ENCODE assay signal across 8 cellular contexts in the genomic region with DNA sequence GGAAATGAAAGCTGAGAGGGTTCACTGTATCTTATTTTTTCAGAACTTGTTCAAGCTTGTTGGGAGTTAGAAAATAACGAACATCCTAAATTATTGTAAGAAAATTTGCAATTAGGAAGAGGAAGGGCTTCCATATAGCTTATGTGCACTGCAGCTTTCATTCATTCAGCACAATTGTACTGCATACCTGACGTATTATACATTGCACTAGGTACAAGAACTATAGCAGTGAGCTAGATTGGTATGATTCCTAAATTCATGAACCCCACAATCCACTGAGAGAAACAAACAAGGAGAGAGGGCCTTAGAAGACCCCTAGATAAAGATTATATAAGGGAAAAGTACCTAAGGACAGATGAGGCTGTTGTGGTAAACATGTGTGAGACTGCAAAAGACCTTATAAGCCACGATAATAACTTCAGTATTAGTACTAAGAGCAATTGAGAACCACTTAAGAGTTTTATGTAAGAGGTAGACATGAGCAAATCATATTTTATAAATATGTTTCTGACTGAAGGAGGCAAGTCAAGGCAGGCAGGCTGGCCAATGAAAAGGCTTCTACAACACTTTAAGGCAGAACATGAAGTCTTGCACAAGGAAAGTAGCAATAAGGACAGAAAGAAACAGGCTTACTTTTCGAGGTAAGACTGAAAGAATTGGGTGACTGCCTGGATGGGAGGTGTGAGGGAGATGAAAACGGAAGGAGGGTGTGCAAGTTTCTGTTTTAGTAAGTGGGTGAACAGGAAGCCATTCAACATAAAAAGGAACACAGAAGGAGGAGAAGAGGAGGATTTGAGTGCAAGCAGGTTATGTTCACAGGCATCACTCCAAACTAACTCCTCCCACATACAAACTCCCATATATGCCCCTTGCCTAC.
DNase-seq lines count a peak whose midpoint lies in the region; ATAC-seq and TF ChIP-seq lines count a peak whose summit lies in the region.
"Had no signal": no experiment of that assay in that cellular context is flagged by ENCODE, and none has a peak within 500 bp of the region (broad histone marks: within the 10 kb centered on the region; RNA-seq: fewer than 3 reads in every experiment).

No MANE protein-coding gene starts in this region.

- peaks cover 0 to 11% (median 0%) of the 10 kb centered on the region in 4 donors for H3K4me1 ChIP-seq in Peyer's patch
- H3K4me1 ChIP-seq: SJSA1 had no signal

- H3K27me3 Mint-ChIP-seq in naive B cell, result no peaks in the 10 kb centered on the region

- no peak for TF ChIP-seq CTCF in Peyer's patch (IDR thresholded peaks at IDR 0.05)

- peak overlapping the region in 3 of 4 donors; percentile 16 to 58 (median 55) for H3K27ac ChIP-seq in Peyer's patch
- H3K27ac ChIP-seq: SJSA1 had no signal

- peaks cover 8 to 20% (median 9%) of the 10 kb centered on the region in 3 donors for H3K4me1 Mint-ChIP-seq in naive B cell

- H3K27me3 ChIP-seq in Peyer's patch, result no peaks in the 10 kb centered on the region
- H3K27me3 ChIP-seq: SJSA1 had no signal

- TF ChIP-seq POLR2A in Peyer's patch (IDR thresholded peaks at IDR 0.05), result no peak

- peak; percentile 94 for ATAC-seq in HG02798 (IDR thresholded peaks at IDR 0.05; ENCODE audit: poor library complexity, unreplicated experiment)
- ATAC-seq in naive B cell (ENCODE audit: low read depth in 2 of 2), result peak; percentile 53 to 65

- H3K4me3 Mint-ChIP-seq in naive B cell, result peak overlapping the region in 6 of 8 donors; percentile 12 to 63 (median 43)

- H3K9me3 ChIP-seq in Peyer's patch, result no peaks in the 10 kb centered on the region
- H3K9me3 ChIP-seq: SJSA1 had no signal

- peak overlapping the region in 1 of 4 donors; percentile 4 for H3K4me3 ChIP-seq in Peyer's patch
- H3K4me3 ChIP-seq: SJSA1 had no signal

- peak; percentile 7 for DNase-seq in GM19238 (ENCODE audit: insufficient read length, low spot score)
- DNase-seq in Peyer's patch, result no peak
- DNase-seq in naive B cell, result peak; percentile 11
- no peak for DNase-seq in posterior vena cava (ENCODE audit: low spot score)
- no peak for DNase-seq in GDM1 (lab: John Stamatoyannopoulos, UW)
- no peak for DNase-seq in Ammon's horn (ENCODE audit: low spot score)

- H3K36me3 Mint-ChIP-seq in naive B cell, result no peaks in the 10 kb centered on the region

- intact Hi-C loops in posterior vena cava (cut with DNase I), result no loop called here

- no peaks in the 10 kb centered on the region for H3K9me3 Mint-ChIP-seq in naive B cell

- H3K36me3 ChIP-seq in Peyer's patch, result no peaks in the 10 kb centered on the region
- H3K36me3 ChIP-seq: SJSA1 had no signal

- peak overlapping the region; percentile 6 to 93 (median 64) for H3K27ac Mint-ChIP-seq in naive B cell

Comparison
In these comparisons a context has a peak if more than half of its experiments do, and no peak if none do; other contexts are left out.
1. DNase-seq: peak in GM19238 (single experiment) and naive B cell (single experiment); none in Peyer's patch (0 of 3), posterior vena cava (single experiment), GDM1 (single experiment) and Ammon's horn (single experiment).